15 cellular contexts compared by ENCODE assay signal in the genomic region with DNA sequence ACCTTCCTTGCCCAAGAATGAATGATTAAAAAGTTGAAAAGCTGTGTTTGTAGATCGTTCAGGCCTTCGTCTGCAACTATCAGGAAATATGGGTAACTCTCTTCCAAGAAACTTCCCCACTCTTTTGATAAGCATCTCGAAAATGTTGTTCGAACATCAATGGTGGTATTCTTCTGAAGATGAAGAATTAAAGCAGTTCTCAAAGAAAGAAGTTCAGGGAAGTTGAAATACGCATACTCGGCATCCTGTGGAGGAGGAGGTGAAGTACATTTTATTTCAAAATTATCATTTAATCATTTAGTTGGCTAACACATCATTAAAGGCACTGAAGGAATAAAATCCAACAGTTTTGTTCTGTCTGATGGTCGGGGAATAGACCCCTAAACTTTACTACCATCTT.
"Had no signal": no experiment of that assay in that cellular context is flagged by ENCODE, and none has a peak within 500 bp of the region (broad histone marks: within the 10 kb centered on the region; RNA-seq: fewer than 3 reads in every experiment).

No MANE protein-coding gene starts in this region.

- H3K9me3 Mint-ChIP-seq: naive B cell, WTC11 had no signal

- H3K27ac ChIP-seq: cardiac muscle cell, esophagus squamous epithelium, foreskin keratinocyte, neutrophil, tibial artery, uterus had no signal

- DNase-seq: esophagus squamous epithelium; foreskin keratinocyte; head of caudate nucleus; left cardiac atrium; naive B cell; retina; stimulated activated CD4-positive, alpha-beta T cell treated with anti-CD3 and anti-CD28 coated beads, Interleukin-15, amount 100 ng/mL, for 24 hours; stimulated activated CD4-positive, alpha-beta T cell treated with anti-CD3 and anti-CD28 coated beads, Interleukin-4, amount 100 ng/mL, for 4 hours; tibial artery; uterus had no signal

- H3K36me3 ChIP-seq: cardiac muscle cell, neutrophil, uterus had no signal

- H3K27me3 Mint-ChIP-seq: naive B cell had no signal

- H3K27me3 ChIP-seq: cardiac muscle cell, esophagus squamous epithelium, foreskin keratinocyte, neutrophil, tibial artery, uterus had no signal

- H3K9me3 ChIP-seq: esophagus squamous epithelium, neutrophil, tibial artery, uterus had no signal

- H3K4me1 Mint-ChIP-seq: naive B cell had no signal

- H3K4me3 ChIP-seq: cardiac muscle cell, esophagus squamous epithelium, lung, tibial artery, uterus had no signal

- ATAC-seq: foreskin keratinocyte, left cardiac atrium, WTC11 had no signal

- H3K27ac Mint-ChIP-seq: naive B cell, WTC11 had no signal

- H3K4me3 Mint-ChIP-seq: naive B cell, WTC11 had no signal

- FAIRE-seq: colon had no signal

- H3K36me3 Mint-ChIP-seq: WTC11 had no signal

- H3K4me1 ChIP-seq: esophagus squamous epithelium, tibial artery, uterus had no signal
